ENCODE assay signal across 9 cellular contexts in genomic region chr6:15066433-15067337, GRCh38.
DNase-seq lines count a peak whose midpoint lies in the region; ATAC-seq lines count a peak whose summit lies in the region.
"Had no signal": no experiment of that assay in that cellular context is flagged by ENCODE, and none has a peak within 500 bp of the region (broad histone marks: within the 10 kb centered on the region; RNA-seq: fewer than 3 reads in every experiment).

No MANE protein-coding gene starts in this region.

- DNase-seq in HCEC 1CT, result peak; percentile 86
- DNase-seq in amniotic epithelial cell (ENCODE audit: low read depth), result peak; percentile 90
- peak; percentile 54 for DNase-seq in left cardiac atrium
- no peak for DNase-seq in HK-2 (ENCODE audit: unreplicated experiment)
- no peak for DNase-seq in activated CD4-positive, alpha-beta T cell treated with anti-CD3 and anti-CD28 coated beads, Interleukin-2, amount 50 U/mL, for 1 hour
- no peak for DNase-seq in NCI-H2196 (lab: John Stamatoyannopoulos, UW; ENCODE audit: unreplicated experiment)
- DNase-seq: SHP77 had no signal

- ATAC-seq in left cardiac atrium (peak; percentile 60 to 78), GM19397 (IDR thresholded peaks at IDR 0.05; ENCODE audit: unreplicated experiment) (no peak)

- peak overlapping the region in 20 of 21 experiments; percentile 22 to 87 (median 74) for H3K27ac ChIP-seq in skin epidermis

- intact Hi-C loops in left cardiac atrium (cut with DNase I), result no loop called here

- H3K4me3 ChIP-seq in skin epidermis, result no peak overlapping the region

Comparison
In these comparisons a context has a peak if more than half of its experiments do, and no peak if none do; other contexts are left out.
1. DNase-seq: peak in HCEC 1CT (single experiment), amniotic epithelial cell (single experiment) and left cardiac atrium (single experiment); none in HK-2 (single experiment), activated CD4-positive, alpha-beta T cell treated with anti-CD3 and anti-CD28 coated beads, Interleukin-2, amount 50 U/mL, for 1 hour (single experiment) and NCI-H2196 (single experiment).